In genomic region chr10:77588886-77589285, GRCh38 we compare ENCODE assay signal across 21 cellular contexts. TPM values are rescaled to one million over a fixed set of nuclear protein-coding genes. Genes with fewer than 3 reads are reported as not detected.
"Had no signal": no experiment of that assay in that cellular context is flagged by ENCODE, and none has a peak within 500 bp of the region (broad histone marks: within the 10 kb centered on the region; RNA-seq: fewer than 3 reads in every experiment).

No MANE protein-coding gene starts in this region.

- H3K36me3 Mint-ChIP-seq: naive B cell had no signal

- ATAC-seq: foreskin keratinocyte; left lobe of liver; stimulated activated naive CD8-positive, alpha-beta T cell treated with anti-CD3 and anti-CD28 coated beads, Interleukin-15, amount 100 ng/mL, for 72 hours had no signal

- H3K4me1 ChIP-seq: right atrium auricular region had no signal

- H3K27me3 Mint-ChIP-seq: activated CD4-positive, alpha-beta memory T cell treated with anti-CD3 and anti-CD28 coated beads, Interleukin-2, amount 10 ng/mL, durations not matched to agents 7 days and 5 days; activated T-cell treated with anti-CD3 and anti-CD28 coated beads, Interleukin-2, amount 50 U/mL, for 24 hours; brain; stimulated activated naive CD8-positive, alpha-beta T cell treated with anti-CD3 and anti-CD28 coated beads, Interleukin-15, amount 100 ng/mL, for 72 hours had no signal

- H3K27ac ChIP-seq: foreskin keratinocyte, right atrium auricular region had no signal

- H3K36me3 ChIP-seq: right atrium auricular region had no signal

- DNase-seq: activated CD4-positive, alpha-beta memory T cell treated with anti-CD3 and anti-CD28 coated beads, Interleukin-2, amount 10 ng/mL, durations not matched to agents 7 days and 5 days; activated CD4-positive, alpha-beta T cell treated with anti-CD3 and anti-CD28 coated beads for 48 hours; activated CD4-positive, CD25-positive, alpha-beta regulatory T cell; activated naive CD4-positive, alpha-beta T cell treated with anti-CD3 and anti-CD28 coated beads for 36 hours; activated T-cell treated with anti-CD3 and anti-CD28 coated beads, Interleukin-2, amount 50 U/mL, for 24 hours; caudate nucleus; foreskin keratinocyte; kidney; naive B cell; small intestine; stimulated activated CD4-positive, alpha-beta T cell treated with anti-CD3 and anti-CD28 coated beads, Interleukin-15, amount 100 ng/mL, for 24 hours; stimulated activated CD4-positive, alpha-beta T cell treated with anti-CD3 and anti-CD28 coated beads, Interleukin-4, amount 100 ng/mL, for 1 hour; stimulated activated naive CD8-positive, alpha-beta T cell treated with anti-CD3 and anti-CD28 coated beads, Interleukin-15, amount 100 ng/mL, for 72 hours; T-helper 1 cell; T1000 had no signal

- H3K27me3 ChIP-seq: dorsolateral prefrontal cortex, foreskin keratinocyte, right atrium auricular region had no signal

- H3K4me3 ChIP-seq: dorsolateral prefrontal cortex, right atrium auricular region had no signal

- H3K9me3 ChIP-seq: right atrium auricular region had no signal

- H3K9me3 Mint-ChIP-seq: activated CD4-positive, alpha-beta memory T cell treated with anti-CD3 and anti-CD28 coated beads, Interleukin-2, amount 10 ng/mL, durations not matched to agents 7 days and 5 days; activated naive CD4-positive, alpha-beta T cell treated with anti-CD3 and anti-CD28 coated beads for 36 hours; activated T-cell treated with anti-CD3 and anti-CD28 coated beads, Interleukin-2, amount 50 U/mL, for 24 hours; brain; stimulated activated naive CD8-positive, alpha-beta T cell treated with anti-CD3 and anti-CD28 coated beads, Interleukin-15, amount 100 ng/mL, for 72 hours had no signal

- H3K4me3 Mint-ChIP-seq: activated CD4-positive, alpha-beta memory T cell treated with anti-CD3 and anti-CD28 coated beads, Interleukin-2, amount 10 ng/mL, durations not matched to agents 7 days and 5 days; activated naive CD4-positive, alpha-beta T cell treated with anti-CD3 and anti-CD28 coated beads for 36 hours; activated T-cell treated with anti-CD3 and anti-CD28 coated beads, Interleukin-2, amount 50 U/mL, for 24 hours; brain; naive B cell; neural crest cell; stimulated activated naive CD8-positive, alpha-beta T cell treated with anti-CD3 and anti-CD28 coated beads, Interleukin-15, amount 100 ng/mL, for 72 hours had no signal

RNA-seq across cellular contexts. Expression of gene KCNMA1, which starts 48.7 kb away (rescaled TPM):
- total RNA-seq: activated naive CD4-positive, alpha-beta T cell treated with anti-CD3 and anti-CD28 coated beads for 36 hours; lung microvascular endothelial cell had no signal
